13 cellular contexts compared by ENCODE assay signal in the genomic region with DNA sequence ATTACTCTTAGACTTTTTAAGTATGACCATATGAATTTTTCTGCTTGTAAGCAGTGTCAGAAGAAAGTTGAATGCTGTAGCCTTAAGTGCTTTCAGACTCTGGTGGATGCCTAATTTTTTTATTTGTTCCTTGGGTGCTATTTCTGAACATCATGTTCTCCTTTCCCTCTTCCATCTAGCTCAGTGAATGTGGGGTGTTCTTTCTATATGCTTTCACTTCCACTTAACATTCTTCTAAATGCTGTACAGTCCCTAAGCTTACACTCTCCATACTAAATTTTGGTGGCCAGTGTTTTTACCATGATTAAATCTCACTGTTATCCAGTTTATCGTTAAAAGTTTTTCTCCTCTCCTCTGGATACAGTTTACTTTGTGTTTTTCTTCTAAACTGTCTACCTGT. TPM values are rescaled to one million over a fixed set of nuclear protein-coding genes. Genes with fewer than 3 reads are reported as not detected.
A peak's percentile ranks its signal among the peaks of the same experiment; 100 is the strongest.
DNase-seq lines count a peak whose midpoint lies in the region; ATAC-seq, FAIRE-seq and TF ChIP-seq lines count a peak whose summit lies in the region.
"Had no signal": no experiment of that assay in that cellular context is flagged by ENCODE, and none has a peak within 500 bp of the region (broad histone marks: within the 10 kb centered on the region; RNA-seq: fewer than 3 reads in every experiment).

No MANE protein-coding gene starts in this region.

- H4K20me1 ChIP-seq in fibroblast of lung (ENCODE audit: control insufficient read depth, extremely low read depth, insufficient read depth, low read length) (no peaks in the 10 kb centered on the region), smooth muscle cell (ENCODE audit: low read depth) (no peaks in the 10 kb centered on the region)

- 0 out of 2 replicates have a peak overlapping the region, but pooled peaks have one; percentile 2 for H3K4me3 ChIP-seq in BJ (ENCODE audit: low read depth, low read length)
- H3K4me3 ChIP-seq in SK-N-MC = 0 out of 2 replicates have a peak overlapping the region, but pooled peaks have one; percentile 9
- peak overlapping the region in 1 of 4 experiments; percentile 2 for H3K4me3 ChIP-seq in fibroblast of lung (replicated peaks in 1 of 4; ENCODE audit: control extremely low read depth in 1 of 4, insufficient read depth in 1 of 4, low read depth in 3 of 4, low read length in 4 of 4)
- no peak overlapping the region for H3K4me3 ChIP-seq in smooth muscle cell
- H3K4me3 ChIP-seq: esophagus muscularis mucosa had no signal

- DNase-seq in BJ (ENCODE audit: low read depth) (no peak), GM12891 (ENCODE audit: insufficient read length, low spot score) (no peak), SK-N-MC (ENCODE audit: low read depth, low spot score) (no peak), fibroblast of lung (ENCODE audit: low read depth in 2 of 2) (no peak), smooth muscle cell (lab: John Stamatoyannopoulos, UW; ENCODE audit: unreplicated experiment) (no peak), SW 1271 (lab: John Stamatoyannopoulos, UW) (no peak)
- DNase-seq: activated CD4-positive, alpha-beta T cell treated with anti-CD3 and anti-CD28 coated beads for 1 hour; COR-L47; NCI-H2081 treated with DMSO at 0.1 percent for 48 hours had no signal

- 96% methylated on average over 1 of the region's 1 CpG for WGBS in smooth muscle cell (ENCODE audit: low lambda C conversion rate)

- ATAC-seq in HG03039 (IDR thresholded peaks at IDR 0.05; ENCODE audit: unreplicated experiment) = no peak
- ATAC-seq in GM19035 (IDR thresholded peaks at IDR 0.05; ENCODE audit: unreplicated experiment) = no peak
- ATAC-seq: Panc1 had no signal

- no peak overlapping the region for H3K9ac ChIP-seq in SK-N-MC (ENCODE audit: insufficient read length)
- H3K9ac ChIP-seq in fibroblast of lung (ENCODE audit: insufficient read depth, low read length) = no peak overlapping the region
- no peak overlapping the region for H3K9ac ChIP-seq in smooth muscle cell (ENCODE audit: low read depth)

- H3K36me3 ChIP-seq in BJ (ENCODE audit: control insufficient read depth, insufficient read depth, low read length) = no peaks in the 10 kb centered on the region
- peaks cover 63% of the 10 kb centered on the region for H3K36me3 ChIP-seq in SK-N-MC (ENCODE audit: insufficient read depth, low read length)
- no peaks in the 10 kb centered on the region for H3K36me3 ChIP-seq in fibroblast of lung (ENCODE audit: control insufficient read depth, insufficient read depth, low read length)
- H3K36me3 ChIP-seq in smooth muscle cell (ENCODE audit: low read depth) = peaks cover 9% of the 10 kb centered on the region

- H3K79me2 ChIP-seq in fibroblast of lung (ENCODE audit: control insufficient read depth, insufficient read depth, low read length) (peaks cover 47% of the 10 kb centered on the region), smooth muscle cell (ENCODE audit: low read depth) (peaks cover 66% of the 10 kb centered on the region)

- CTCF ChIA-PET in BJ (lab: Yijun Ruan, JAX) = interaction anchor here (1.2 to 1.3 kb wide), 2 partner anchors 292 to 345 kb away, joined by 4 to 6 read pairs; no protein-coding TSS in a partner anchor

- H3K27ac ChIP-seq in SK-N-MC (no peak overlapping the region), fibroblast of lung (ENCODE audit: insufficient read depth, low read length) (no peak overlapping the region), smooth muscle cell (ENCODE audit: low read depth) (no peak overlapping the region)

- TF ChIP-seq POLR2A in GM12891 (IDR thresholded peaks at IDR 0.05; ENCODE audit: low read depth, low read length) = no peak

- peaks cover 5% of the 10 kb centered on the region for H3F3A ChIP-seq in smooth muscle cell (ENCODE audit: low read depth)

- FAIRE-seq in GM12891 (lab: Jason Lieb, UNC) = peak; percentile 33

- H3K4me2 ChIP-seq in fibroblast of lung (ENCODE audit: extremely low read depth, insufficient read depth, low read length) (peak overlapping the region; percentile 48), smooth muscle cell (no peak overlapping the region)

- no peak for TF ChIP-seq CTCF in BJ (IDR thresholded peaks at IDR 0.05; ENCODE audit: insufficient read depth, low read depth, low read length)
- no peak for TF ChIP-seq CTCF in fibroblast of lung (conservative IDR thresholded peaks at IDR 0.05 in 1 of 2, IDR thresholded peaks at IDR 0.05 in 1 of 2; ENCODE audit: low read depth in 1 of 2, low read length in 2 of 2)
- TF ChIP-seq CTCF in smooth muscle cell (IDR thresholded peaks at IDR 0.05; ENCODE audit: borderline replicate concordance, insufficient read depth, poor library complexity, severe bottlenecking) = no peak

- H3K9me3 ChIP-seq in SK-N-MC (ENCODE audit: low read depth, low read length) = peaks cover 14% of the 10 kb centered on the region
- no peaks in the 10 kb centered on the region for H3K9me3 ChIP-seq in fibroblast of lung (ENCODE audit: control insufficient read depth, insufficient read depth, low read depth, low read length)
- H3K9me3 ChIP-seq in smooth muscle cell (replicated peaks; ENCODE audit: low read depth) = no peaks in the 10 kb centered on the region
- H3K9me3 ChIP-seq: esophagus muscularis mucosa had no signal

- POLR2A ChIA-PET in BJ (lab: Charles Lee) = no interaction called here

- H3K27me3 ChIP-seq in BJ (ENCODE audit: control insufficient read depth, insufficient read depth, low read length) = no peaks in the 10 kb centered on the region
- no peaks in the 10 kb centered on the region for H3K27me3 ChIP-seq in fibroblast of lung (ENCODE audit: control insufficient read depth, insufficient read depth, low read length)
- no peaks in the 10 kb centered on the region for H3K27me3 ChIP-seq in smooth muscle cell (ENCODE audit: low read depth)
- H3K27me3 ChIP-seq: esophagus muscularis mucosa had no signal

- H3K4me1 ChIP-seq in fibroblast of lung (ENCODE audit: control insufficient read depth, extremely low read depth, insufficient read depth, low read length) (peaks cover 4% of the 10 kb centered on the region), smooth muscle cell (ENCODE audit: low read depth) (peaks cover 13% of the 10 kb centered on the region)

- H2AFZ ChIP-seq in fibroblast of lung (ENCODE audit: low read length) (no peak overlapping the region), smooth muscle cell (ENCODE audit: low read depth) (no peak overlapping the region)

TF ChIP-seq in GM12891, 5 proteins besides CTCF, POLR2A, EP300 and RAD21:
- TF ChIP-seq SPI1 (IDR thresholded peaks at IDR 0.05; ENCODE audit: low read depth, low read length) (peak; percentile 41), PAX5 (IDR thresholded peaks at IDR 0.05; ENCODE audit: insufficient read depth, low read length, severe bottlenecking) (no peak)

RNA-seq across cellular contexts. Expression of gene DCK, which starts 3.6 kb away (rescaled TPM):
- polyA plus RNA-seq in BJ (2011; rRNA removed) (3.8 and 7.2 TPM in 2 replicates), fibroblast of lung (18.4 and 20.4 TPM in 2 replicates), smooth muscle cell (13.6 and 18.8 TPM in 2 replicates)
- 0.76 and 1.5 TPM in 2 replicates for polyA minus RNA-seq in BJ (2011; rRNA and poly(A)+ RNA removed)
- 6.2 TPM for polyA plus RNA-seq in GM12891 (2012; ENCODE audit: low read depth, missing spikeins)
- total RNA-seq in fibroblast of lung (10.0 and 12.2 TPM in 2 replicates), smooth muscle cell (28.7 and 28.9 TPM in 2 replicates)
- polyA plus RNA-seq in fibroblast of lung (2012) = 11.3 and 13.7 TPM in 2 replicates
- polyA minus RNA-seq in fibroblast of lung (ENCODE audit: low replicate concordance) = 0.52 and 0.71 TPM in 2 replicates
